In genomic region chr15:58994906-58995453, GRCh38 we compare ENCODE assay signal across 19 cellular contexts. TPM values are rescaled to one million over a fixed set of nuclear protein-coding genes. Genes with fewer than 3 reads are reported as not detected.
DNase-seq lines count a peak whose midpoint lies in the region; ATAC-seq and TF ChIP-seq lines count a peak whose summit lies in the region.
"Had no signal": no experiment of that assay in that cellular context is flagged by ENCODE, and none has a peak within 500 bp of the region (broad histone marks: within the 10 kb centered on the region; RNA-seq: fewer than 3 reads in every experiment).

No MANE protein-coding gene starts in this region.

- DNase-seq in activated naive CD4-positive, alpha-beta T cell treated with Interleukin-2 at 50 U/mL for 16 hours = no peak
- DNase-seq in WTC11 (ENCODE audit: low spot score) (no peak), glutamatergic neuron (no peak), progenitor cell of endocrine pancreas (ENCODE audit: low spot score, unreplicated experiment) (no peak), SIG-M5 (lab: John Stamatoyannopoulos, UW) (no peak), Caco-2 (no peak)
- no peak for DNase-seq in activated CD8-positive, alpha-beta memory T cell treated with anti-CD3 and anti-CD28 coated beads, Interleukin-2, amount 50 U/mL, for 4 hours
- DNase-seq: 8988T; CD8-positive, alpha-beta T cell; DMS53; NCI-H1092 treated with DMSO at 0.1 percent for 48 hours; NCI-H146; NCI-H2081; NCI-H510A; NCI-H774; OCI-M1; Right ventricle myocardium superior had no signal

- no peaks in the 10 kb centered on the region for H3K9me3 ChIP-seq in Caco-2

- H3K27me3 Mint-ChIP-seq in activated naive CD4-positive, alpha-beta T cell treated with anti-CD3 and anti-CD28 coated beads, Interleukin-2, amount 50 U/mL, for 24 hours = no peaks in the 10 kb centered on the region
- no peaks in the 10 kb centered on the region for H3K27me3 Mint-ChIP-seq in WTC11 (ENCODE audit: low read depth)
- no peaks in the 10 kb centered on the region for H3K27me3 Mint-ChIP-seq in glutamatergic neuron (ENCODE audit: unreplicated experiment)
- H3K27me3 Mint-ChIP-seq in progenitor cell of endocrine pancreas = no peaks in the 10 kb centered on the region
- H3K27me3 Mint-ChIP-seq in Caco-2 (ENCODE audit: insufficient read depth, unreplicated experiment) = no peaks in the 10 kb centered on the region

- no TSS peak for BruUV-seq in Caco-2 (replicated peaks; lab: Mats Ljungman, UMichigan)

- POLR2A ChIA-PET in WTC11 (lab: Charles Lee) (no interaction called here), Caco-2 (lab: Charles Lee) (no interaction called here)

- no peaks in the 10 kb centered on the region for H3K27me3 ChIP-seq in Caco-2 (replicated peaks; ENCODE audit: control insufficient read depth, insufficient read depth, low read length)
- H3K27me3 ChIP-seq: BLaER1 had no signal

- H3K4me1 Mint-ChIP-seq in activated naive CD4-positive, alpha-beta T cell treated with anti-CD3 and anti-CD28 coated beads, Interleukin-2, amount 50 U/mL, for 24 hours = peaks cover 59% of the 10 kb centered on the region
- H3K4me1 Mint-ChIP-seq in WTC11 = peaks cover 8% of the 10 kb centered on the region
- peaks cover 16% of the 10 kb centered on the region for H3K4me1 Mint-ChIP-seq in glutamatergic neuron (ENCODE audit: low read depth, unreplicated experiment)
- peaks cover 7% of the 10 kb centered on the region for H3K4me1 Mint-ChIP-seq in progenitor cell of endocrine pancreas (ENCODE audit: low read depth)
- H3K4me1 Mint-ChIP-seq in Caco-2 (ENCODE audit: low read depth, unreplicated experiment) = no peaks in the 10 kb centered on the region

- H3K4me3 ChIP-seq in Caco-2 (ENCODE audit: low read depth, low read length) = no peak overlapping the region
- H3K4me3 ChIP-seq: BLaER1 had no signal

- H3K4me3 Mint-ChIP-seq in activated naive CD4-positive, alpha-beta T cell treated with anti-CD3 and anti-CD28 coated beads, Interleukin-2, amount 50 U/mL, for 24 hours = no peak overlapping the region
- no peak overlapping the region for H3K4me3 Mint-ChIP-seq in WTC11
- no peak overlapping the region for H3K4me3 Mint-ChIP-seq in glutamatergic neuron (ENCODE audit: unreplicated experiment)
- no peak overlapping the region for H3K4me3 Mint-ChIP-seq in progenitor cell of endocrine pancreas (ENCODE audit: low read depth)
- H3K4me3 Mint-ChIP-seq in Caco-2 (ENCODE audit: unreplicated experiment) = no peak overlapping the region
- H3K4me3 Mint-ChIP-seq: CD8-positive, alpha-beta T cell had no signal

- no peaks in the 10 kb centered on the region for H3K36me3 ChIP-seq in Caco-2 (ENCODE audit: control insufficient read depth, insufficient read depth, low read length)

- no peaks in the 10 kb centered on the region for H3K4me1 ChIP-seq in Caco-2

- TF ChIP-seq CTCF in WTC11 (IDR thresholded peaks at IDR 0.05) (no peak), glutamatergic neuron (IDR thresholded peaks at IDR 0.05; ENCODE audit: partially characterized antibody, unreplicated experiment) (no peak), progenitor cell of endocrine pancreas (IDR thresholded peaks at IDR 0.05; ENCODE audit: unreplicated experiment) (no peak), Caco-2 (IDR thresholded peaks at IDR 0.05; ENCODE audit: insufficient read depth in 1 of 2, low read depth in 1 of 2, low read length in 1 of 2, severe bottlenecking in 1 of 2, unreplicated experiment in 1 of 2) (no peak)

- CTCF ChIA-PET in WTC11 (lab: Charles Lee) = no interaction called here
- CTCF ChIA-PET in Caco-2 (lab: Charles Lee) = no interaction called here

- H3K27ac Mint-ChIP-seq in activated naive CD4-positive, alpha-beta T cell treated with anti-CD3 and anti-CD28 coated beads, Interleukin-2, amount 50 U/mL, for 24 hours = peak overlapping the region; percentile 2
- H3K27ac Mint-ChIP-seq in WTC11 = peak overlapping the region; percentile 43
- H3K27ac Mint-ChIP-seq in glutamatergic neuron (ENCODE audit: unreplicated experiment) = peak overlapping the region; percentile 40
- H3K27ac Mint-ChIP-seq in progenitor cell of endocrine pancreas = peak overlapping the region; percentile 22
- H3K27ac Mint-ChIP-seq in Caco-2 (ENCODE audit: unreplicated experiment) = no peak overlapping the region
- H3K27ac Mint-ChIP-seq: CD8-positive, alpha-beta T cell had no signal

- no peak for ATAC-seq in WTC11
- ATAC-seq: CD8-positive, alpha-beta T cell had no signal

- H3K36me3 Mint-ChIP-seq in activated naive CD4-positive, alpha-beta T cell treated with anti-CD3 and anti-CD28 coated beads, Interleukin-2, amount 50 U/mL, for 24 hours = peaks cover 8% of the 10 kb centered on the region
- H3K36me3 Mint-ChIP-seq in WTC11 = peaks cover 14% of the 10 kb centered on the region
- H3K36me3 Mint-ChIP-seq in glutamatergic neuron (ENCODE audit: unreplicated experiment) = no peaks in the 10 kb centered on the region
- H3K36me3 Mint-ChIP-seq in progenitor cell of endocrine pancreas (ENCODE audit: insufficient read depth) = peaks cover 12% of the 10 kb centered on the region
- H3K36me3 Mint-ChIP-seq in Caco-2 (ENCODE audit: insufficient read depth, unreplicated experiment) = peaks cover 30% of the 10 kb centered on the region

- H3K9me3 Mint-ChIP-seq in activated naive CD4-positive, alpha-beta T cell treated with anti-CD3 and anti-CD28 coated beads, Interleukin-2, amount 50 U/mL, for 24 hours = no peaks in the 10 kb centered on the region
- no peaks in the 10 kb centered on the region for H3K9me3 Mint-ChIP-seq in WTC11
- peaks cover 2% of the 10 kb centered on the region for H3K9me3 Mint-ChIP-seq in glutamatergic neuron (ENCODE audit: unreplicated experiment)
- no peaks in the 10 kb centered on the region for H3K9me3 Mint-ChIP-seq in progenitor cell of endocrine pancreas (ENCODE audit: low read depth)
- no peaks in the 10 kb centered on the region for H3K9me3 Mint-ChIP-seq in Caco-2 (ENCODE audit: unreplicated experiment)
- H3K9me3 Mint-ChIP-seq: CD8-positive, alpha-beta T cell had no signal

- intact Hi-C loops in Caco-2 (cut with micrococcal nuclease; ENCODE audit: unreplicated experiment) = no loop called here

TF ChIP-seq in WTC11, 78 proteins besides CTCF, POLR2A, EP300 and RAD21:
- TF ChIP-seq E2F4 (CRISPR knock-in tag; IDR thresholded peaks at IDR 0.05; ENCODE audit: borderline replicate concordance, low read depth) = no peak
- TF ChIP-seq ZNF396 (CRISPR knock-in tag; IDR thresholded peaks at IDR 0.05; ENCODE audit: borderline replicate concordance) = no peak
- TF ChIP-seq GTF2I (CRISPR knock-in tag; conservative IDR thresholded peaks at IDR 0.05) = no peak

RNA-seq across cellular contexts. Expression of gene RNF111, which starts 7.5 kb away (rescaled TPM):
- total RNA-seq in WTC11 (2021) (22.4 to 22.6 TPM (median 22.6 TPM) in 3 replicates), glutamatergic neuron (ENCODE audit: unreplicated experiment) (57.4 TPM), progenitor cell of endocrine pancreas (39.0 and 40.1 TPM in 2 replicates), Caco-2 (2022) (26.1 and 30.5 TPM in 2 replicates)
